Comparison of ENCODE assay signal across 12 cellular contexts in genomic region chr17:70661342-70662222, GRCh38.
DNase-seq lines count a peak whose midpoint lies in the region; ATAC-seq, FAIRE-seq and TF ChIP-seq lines count a peak whose summit lies in the region.
"Had no signal": no experiment of that assay in that cellular context is flagged by ENCODE, and none has a peak within 500 bp of the region (broad histone marks: within the 10 kb centered on the region; RNA-seq: fewer than 3 reads in every experiment).

No MANE protein-coding gene starts in this region.

- H3K36me3 ChIP-seq in HepG2 (replicated peaks in 1 of 2; ENCODE audit: control insufficient read depth in 1 of 2, insufficient read depth in 2 of 2, low read length in 2 of 2) (no peaks in the 10 kb centered on the region), Karpas-422 (ENCODE audit: insufficient read depth, low read length) (no peaks in the 10 kb centered on the region)
- H3K36me3 ChIP-seq: tibial artery had no signal

- H3K4me1 ChIP-seq in HepG2 (ENCODE audit: insufficient read depth, low read length) (no peaks in the 10 kb centered on the region), Karpas-422 (ENCODE audit: low read length) (no peaks in the 10 kb centered on the region)
- H3K4me1 ChIP-seq: parathyroid adenoma, tibial artery had no signal

- DNase-seq in Caki2 (ENCODE audit: low read depth) (peak; percentile 73), NCI-H1417 (lab: John Stamatoyannopoulos, UW) (peak; percentile 67 to 94 (median 93)), RPMI7951 (ENCODE audit: low read depth) (peak; percentile 13), HepG2 (ENCODE audit: low spot score) (no peak), Karpas-422 (no peak)
- DNase-seq in activated effector memory CD4-positive, alpha-beta T cell treated with anti-CD3 and anti-CD28 coated beads, Interleukin-2, amount 50 U/mL, for 16 hours, result no peak
- DNase-seq: amniotic stem cell, T-helper 1 cell, tibial artery had no signal

- H3K27ac ChIP-seq in HepG2 (ENCODE audit: extremely low read length, insufficient read depth, low read length) (no peak overlapping the region), Karpas-422 (ENCODE audit: low read length) (no peak overlapping the region)
- H3K27ac ChIP-seq: parathyroid adenoma, tibial artery had no signal

- no peaks in the 10 kb centered on the region for H3K9me3 ChIP-seq in HepG2 (ENCODE audit: low read length)
- no peaks in the 10 kb centered on the region for H3K9me3 ChIP-seq in Karpas-422 (ENCODE audit: low read length)
- H3K9me3 ChIP-seq: tibial artery had no signal

- no peak for TF ChIP-seq CTCF in HepG2 (CRISPR knock-in tag; IDR thresholded peaks at IDR 0.05)

- TF ChIP-seq POLR2A in HepG2 (IDR thresholded peaks at IDR 0.05; ENCODE audit: insufficient read depth in 1 of 2, low read depth in 2 of 2, low read length in 2 of 2), result no peak

- BruUV-seq in HepG2 (replicated peaks; lab: Mats Ljungman, UMichigan), result no TSS peak

- intact Hi-C loops in HepG2 (cut with micrococcal nuclease; ENCODE audit: unreplicated experiment), result no loop called here

- ATAC-seq in HepG2 (no peak), HG03280 (IDR thresholded peaks at IDR 0.05; ENCODE audit: unreplicated experiment) (no peak), HG03521 (IDR thresholded peaks at IDR 0.05; ENCODE audit: unreplicated experiment) (no peak)

- H3K27me3 ChIP-seq in HepG2 (ENCODE audit: control insufficient read depth in 1 of 2, insufficient read depth in 2 of 2, low read length in 2 of 2) (no peaks in the 10 kb centered on the region), Karpas-422 (ENCODE audit: low read length) (no peaks in the 10 kb centered on the region)
- H3K27me3 ChIP-seq: tibial artery had no signal

- WGBS in HepG2 (ENCODE audit: low lambda C conversion rate), result 12% methylated on average over 10 of the region's 10 CpGs

- no peak for FAIRE-seq in HepG2 (lab: Jason Lieb, UNC)

- no peak overlapping the region for H3K4me3 ChIP-seq in HepG2 (replicated peaks in 1 of 3; ENCODE audit: insufficient read depth in 1 of 3, low read depth in 2 of 3, low read length in 3 of 3)
- no peak overlapping the region for H3K4me3 ChIP-seq in Karpas-422 (ENCODE audit: low read length)
- H3K4me3 ChIP-seq: tibial artery had no signal

- in situ Hi-C loops in Caki2 (cut with HindIII; ENCODE audit: low pct_unique_long_range_greater_than_20kb, low sequenced_read_pairs) (no loop called here), HepG2 (cut with HindIII; ENCODE audit: extremely low pct_ligation_motif_present, low pct_unique_long_range_greater_than_20kb) (no loop called here)

- TF ChIP-seq EP300 in HepG2 (IDR thresholded peaks at IDR 0.05; ENCODE audit: low read depth in 2 of 2, low read length in 2 of 2), result no peak
- TF ChIP-seq EP300 in HepG2 (CRISPR knock-in tag; IDR thresholded peaks at IDR 0.05; ENCODE audit: borderline replicate concordance), result no peak

- H4K20me1 ChIP-seq in HepG2 (ENCODE audit: insufficient read depth, low read length) (no peaks in the 10 kb centered on the region), Karpas-422 (ENCODE audit: insufficient read depth, low read depth, low read length) (no peaks in the 10 kb centered on the region)

- H2AFZ ChIP-seq in HepG2 (ENCODE audit: low read length), result no peak overlapping the region
- H2AFZ ChIP-seq in Karpas-422 (ENCODE audit: low read length), result no peak overlapping the region
- H2AFZ ChIP-seq: parathyroid adenoma had no signal

- H3K4me2 ChIP-seq in HepG2 (ENCODE audit: low read depth, low read length) (no peak overlapping the region), Karpas-422 (ENCODE audit: low read depth, low read length, poor library complexity, severe bottlenecking) (no peak overlapping the region)

- TF ChIP-seq RAD21 in HepG2 (CRISPR knock-in tag; IDR thresholded peaks at IDR 0.05), result no peak

- H3K79me2 ChIP-seq in HepG2 (ENCODE audit: insufficient read depth, low read length) (no peaks in the 10 kb centered on the region), Karpas-422 (ENCODE audit: low read length) (no peaks in the 10 kb centered on the region)
- H3K79me2 ChIP-seq: parathyroid adenoma had no signal

- no peak overlapping the region for H3K9ac ChIP-seq in HepG2 (ENCODE audit: insufficient read depth, low read depth, low read length)
- H3K9ac ChIP-seq in Karpas-422 (ENCODE audit: low read length), result no peak overlapping the region
- H3K9ac ChIP-seq: parathyroid adenoma had no signal

- CTCF ChIA-PET in HepG2 (lab: Yijun Ruan, JAX; ENCODE audit: low intra/inter-chr PET ratio, low total read pairs), result no interaction called here

- POLR2A ChIA-PET in HepG2 (lab: Yijun Ruan, JAX), result no interaction called here

- H3K9me2 ChIP-seq in Karpas-422 (replicated peaks; ENCODE audit: insufficient read depth, low read length), result no peaks in the 10 kb centered on the region

TF ChIP-seq in HepG2, 621 proteins besides CTCF, POLR2A, EP300 and RAD21:
- no peak for TF ChIP-seq NKX3-1 (CRISPR knock-in tag; IDR thresholded peaks at IDR 0.05)
- TF ChIP-seq FOSL2 (CRISPR knock-in tag; IDR thresholded peaks at IDR 0.05), result peak; percentile 60
- no peak for TF ChIP-seq ZNF530 (CRISPR knock-in tag; IDR thresholded peaks at IDR 0.05; ENCODE audit: low read depth)
- TF ChIP-seq ZMYM3 (CRISPR knock-in tag; IDR thresholded peaks at IDR 0.05), result no peak

Comparison
In these comparisons a context has a peak if more than half of its experiments do, and no peak if none do; other contexts are left out.
1. DNase-seq: peak in Caki2 (single experiment), NCI-H1417 (3 of 3) and RPMI7951 (single experiment); none in HepG2 (single experiment), Karpas-422 (single experiment) and activated effector memory CD4-positive, alpha-beta T cell treated with anti-CD3 and anti-CD28 coated beads, Interleukin-2, amount 50 U/mL, for 16 hours (single experiment).